Comparison of ENCODE assay signal across 1 cellular context in genomic region chr10:132188331-132188730, GRCh38.
TF ChIP-seq lines count a peak whose summit lies in the region.

No MANE protein-coding gene starts in this region.

TF ChIP-seq in HepG2, 621 proteins besides CTCF, POLR2A, EP300 and RAD21:
- no peak for TF ChIP-seq ZNF3 (CRISPR knock-in tag; IDR thresholded peaks at IDR 0.05)
- TF ChIP-seq CEBPG (CRISPR knock-in tag; IDR thresholded peaks at IDR 0.05): no peak
- no peak for TF ChIP-seq ZBTB40 (IDR thresholded peaks at IDR 0.05)
- TF ChIP-seq ZBTB40 (CRISPR knock-in tag; IDR thresholded peaks at IDR 0.05): no peak
- no peak for TF ChIP-seq MXI1 (IDR thresholded peaks at IDR 0.05; ENCODE audit: borderline replicate concordance, low read depth, low read length)
- TF ChIP-seq ZNF263 (CRISPR knock-in tag; IDR thresholded peaks at IDR 0.05): no peak
- TF ChIP-seq ZNF678 (CRISPR knock-in tag; IDR thresholded peaks at IDR 0.05): no peak
- TF ChIP-seq REL (CRISPR knock-in tag; conservative IDR thresholded peaks at IDR 0.05): no peak
- no peak for TF ChIP-seq ZFP1 (CRISPR knock-in tag; IDR thresholded peaks at IDR 0.05)
- no peak for TF ChIP-seq AKAP8 (CRISPR knock-in tag; IDR thresholded peaks at IDR 0.05)
- no peak for TF ChIP-seq PRPF4 (IDR thresholded peaks at IDR 0.05; ENCODE audit: low read depth, low read length, poor library complexity, severe bottlenecking)
- TF ChIP-seq, protein P1, sequence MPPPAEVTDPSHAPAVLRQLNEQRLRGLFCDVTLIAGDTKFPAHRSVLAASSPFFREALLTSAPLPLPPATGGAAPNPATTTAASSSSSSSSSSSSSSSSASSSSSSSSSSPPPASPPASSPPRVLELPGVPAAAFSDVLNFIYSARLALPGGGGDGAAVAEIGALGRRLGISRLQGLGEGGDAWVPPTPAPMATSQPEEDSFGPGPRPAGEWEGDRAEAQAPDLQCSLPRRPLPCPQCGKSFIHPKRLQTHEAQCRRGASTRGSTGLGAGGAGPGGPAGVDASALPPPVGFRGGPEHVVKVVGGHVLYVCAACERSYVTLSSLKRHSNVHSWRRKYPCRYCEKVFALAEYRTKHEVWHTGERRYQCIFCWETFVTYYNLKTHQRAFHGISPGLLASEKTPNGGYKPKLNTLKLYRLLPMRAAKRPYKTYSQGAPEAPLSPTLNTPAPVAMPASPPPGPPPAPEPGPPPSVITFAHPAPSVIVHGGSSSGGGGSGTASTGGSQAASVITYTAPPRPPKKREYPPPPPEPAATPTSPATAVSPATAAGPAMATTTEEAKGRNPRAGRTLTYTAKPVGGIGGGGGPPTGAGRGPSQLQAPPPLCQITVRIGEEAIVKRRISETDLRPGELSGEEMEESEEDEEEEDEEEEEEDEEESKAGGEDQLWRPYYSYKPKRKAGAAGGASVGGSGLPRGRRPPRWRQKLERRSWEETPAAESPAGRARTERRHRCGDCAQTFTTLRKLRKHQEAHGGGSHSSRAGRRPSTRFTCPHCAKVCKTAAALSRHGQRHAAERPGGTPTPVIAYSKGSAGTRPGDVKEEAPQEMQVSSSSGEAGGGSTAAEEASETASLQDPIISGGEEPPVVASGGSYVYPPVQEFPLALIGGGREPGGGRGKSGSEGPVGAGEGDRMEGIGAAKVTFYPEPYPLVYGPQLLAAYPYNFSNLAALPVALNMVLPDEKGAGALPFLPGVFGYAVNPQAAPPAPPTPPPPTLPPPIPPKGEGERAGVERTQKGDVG (CRISPR knock-in tag; IDR thresholded peaks at IDR 0.05; ENCODE audit: borderline replicate concordance): no peak
- no peak for TF ChIP-seq PCBP2 (optimal IDR thresholded peaks at IDR 0.05; ENCODE audit: low read depth, low read length, poor library complexity, severe bottlenecking)
- TF ChIP-seq DZIP1 (CRISPR knock-in tag; IDR thresholded peaks at IDR 0.05): no peak
- TF ChIP-seq ZNF251 (CRISPR knock-in tag; IDR thresholded peaks at IDR 0.05): no peak
- TF ChIP-seq, protein P2, sequence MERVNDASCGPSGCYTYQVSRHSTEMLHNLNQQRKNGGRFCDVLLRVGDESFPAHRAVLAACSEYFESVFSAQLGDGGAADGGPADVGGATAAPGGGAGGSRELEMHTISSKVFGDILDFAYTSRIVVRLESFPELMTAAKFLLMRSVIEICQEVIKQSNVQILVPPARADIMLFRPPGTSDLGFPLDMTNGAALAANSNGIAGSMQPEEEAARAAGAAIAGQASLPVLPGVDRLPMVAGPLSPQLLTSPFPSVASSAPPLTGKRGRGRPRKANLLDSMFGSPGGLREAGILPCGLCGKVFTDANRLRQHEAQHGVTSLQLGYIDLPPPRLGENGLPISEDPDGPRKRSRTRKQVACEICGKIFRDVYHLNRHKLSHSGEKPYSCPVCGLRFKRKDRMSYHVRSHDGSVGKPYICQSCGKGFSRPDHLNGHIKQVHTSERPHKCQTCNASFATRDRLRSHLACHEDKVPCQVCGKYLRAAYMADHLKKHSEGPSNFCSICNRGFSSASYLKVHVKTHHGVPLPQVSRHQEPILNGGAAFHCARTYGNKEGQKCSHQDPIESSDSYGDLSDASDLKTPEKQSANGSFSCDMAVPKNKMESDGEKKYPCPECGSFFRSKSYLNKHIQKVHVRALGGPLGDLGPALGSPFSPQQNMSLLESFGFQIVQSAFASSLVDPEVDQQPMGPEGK (CRISPR knock-in tag; IDR thresholded peaks at IDR 0.05): no peak
- TF ChIP-seq ZNF503 (CRISPR knock-in tag; IDR thresholded peaks at IDR 0.05): no peak
- TF ChIP-seq ZNF205 (CRISPR knock-in tag; IDR thresholded peaks at IDR 0.05): no peak
- TF ChIP-seq SP1 (IDR thresholded peaks at IDR 0.05): no peak
- TF ChIP-seq SP1 (CRISPR knock-in tag; IDR thresholded peaks at IDR 0.05): no peak
